Comparison of ENCODE assay signal across 15 cellular contexts in the genomic region with DNA sequence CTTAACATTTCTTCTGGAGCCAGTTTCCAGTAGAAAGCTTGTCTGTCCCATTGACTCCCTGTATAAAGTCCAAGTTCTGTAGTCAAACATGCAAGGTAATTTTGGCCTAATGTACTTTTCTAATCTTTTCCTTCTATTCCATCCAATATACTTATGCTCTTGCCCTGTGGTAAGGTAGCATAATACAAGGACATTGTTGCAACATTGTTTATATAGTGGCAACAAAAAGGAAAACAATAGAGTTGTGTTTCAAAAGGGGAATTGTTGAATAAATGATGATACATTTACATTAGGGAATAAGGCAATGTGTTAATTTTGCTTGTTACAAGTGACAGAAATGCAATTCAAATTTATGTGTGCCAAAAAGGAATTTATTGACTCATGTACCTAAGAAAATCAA. TPM values are rescaled to one million over a fixed set of nuclear protein-coding genes. Genes with fewer than 3 reads are reported as not detected.
A peak's percentile ranks its signal among the peaks of the same experiment; 100 is the strongest.
DNase-seq lines count a peak whose midpoint lies in the region; ATAC-seq and TF ChIP-seq lines count a peak whose summit lies in the region.
"Had no signal": no experiment of that assay in that cellular context is flagged by ENCODE, and none has a peak within 500 bp of the region (broad histone marks: within the 10 kb centered on the region; RNA-seq: fewer than 3 reads in every experiment).

No MANE protein-coding gene starts in this region.

- H3K4me1 Mint-ChIP-seq in Calu3 (ENCODE audit: low read depth, unreplicated experiment), result peaks cover 24% of the 10 kb centered on the region
- peaks cover 10% of the 10 kb centered on the region for H3K4me1 Mint-ChIP-seq in endodermal cell
- H3K4me1 Mint-ChIP-seq in nephron, result peaks cover 11% of the 10 kb centered on the region
- H3K4me1 Mint-ChIP-seq: activated CD4-positive, alpha-beta T cell treated with anti-CD3 and anti-CD28 coated beads for 36 hours; activated naive CD8-positive, alpha-beta T cell treated with anti-CD3 and anti-CD28 coated beads for 36 hours had no signal

- H3K9me3 Mint-ChIP-seq in Calu3 (ENCODE audit: low read depth, unreplicated experiment), result no peaks in the 10 kb centered on the region
- H3K9me3 Mint-ChIP-seq in endodermal cell, result no peaks in the 10 kb centered on the region
- H3K9me3 Mint-ChIP-seq in nephron, result no peaks in the 10 kb centered on the region
- H3K9me3 Mint-ChIP-seq: activated naive CD8-positive, alpha-beta T cell treated with anti-CD3 and anti-CD28 coated beads for 36 hours; memory B cell had no signal

- H3K79me2 ChIP-seq in PC-3 (ENCODE audit: low read length), result no peaks in the 10 kb centered on the region

- H3K9ac ChIP-seq in PC-3 (ENCODE audit: low read length) (no peak overlapping the region), endodermal cell (ENCODE audit: extremely low read depth, low read length, poor library complexity, severe bottlenecking) (no peak overlapping the region)

- H3K27me3 Mint-ChIP-seq in Calu3 (ENCODE audit: unreplicated experiment) (no peaks in the 10 kb centered on the region), endodermal cell (ENCODE audit: insufficient read depth) (no peaks in the 10 kb centered on the region), nephron (ENCODE audit: low read depth) (no peaks in the 10 kb centered on the region)
- H3K27me3 Mint-ChIP-seq: activated CD4-positive, alpha-beta T cell treated with anti-CD3 and anti-CD28 coated beads for 36 hours; activated naive CD8-positive, alpha-beta T cell treated with anti-CD3 and anti-CD28 coated beads for 36 hours; memory B cell had no signal

- no peaks in the 10 kb centered on the region for H4K20me1 ChIP-seq in PC-3 (ENCODE audit: low read length)

- H3K4me3 ChIP-seq in PC-3 (ENCODE audit: low read length) (no peak overlapping the region), endodermal cell (ENCODE audit: low read length) (no peak overlapping the region)
- H3K4me3 ChIP-seq: stomach had no signal

- H3K4me1 ChIP-seq in PC-3 (ENCODE audit: insufficient read depth, low read length) (peaks cover 34% of the 10 kb centered on the region), endodermal cell (ENCODE audit: control insufficient read depth, insufficient read depth, low read length) (no peaks in the 10 kb centered on the region)

- peak overlapping the region; percentile 53 for H3K4me2 ChIP-seq in PC-3 (ENCODE audit: low read length)

- TF ChIP-seq CTCF in Calu3 (IDR thresholded peaks at IDR 0.05; ENCODE audit: unreplicated experiment), result no peak
- TF ChIP-seq CTCF in PC-3 (conservative IDR thresholded peaks at IDR 0.05; ENCODE audit: low read depth, low read length), result no peak
- TF ChIP-seq CTCF in endodermal cell (conservative IDR thresholded peaks at IDR 0.05), result no peak
- no peak for TF ChIP-seq CTCF in nephron (IDR thresholded peaks at IDR 0.05; ENCODE audit: unreplicated experiment in 3 of 3)

- no peak for ATAC-seq in PC-3
- ATAC-seq in GM19035 (IDR thresholded peaks at IDR 0.05; ENCODE audit: unreplicated experiment), result no peak
- ATAC-seq: activated CD4-positive, alpha-beta T cell treated with anti-CD3 and anti-CD28 coated beads for 36 hours had no signal

- CTCF ChIA-PET in Calu3 (lab: Charles Lee) (interaction anchor here (0.6 kb wide), 1 partner anchor 508 kb away, joined by 4 read pairs; no protein-coding TSS in a partner anchor), PC-3 (lab: Charles Lee) (no interaction called here)

- H2AFZ ChIP-seq in PC-3 (ENCODE audit: low read length), result no peak overlapping the region

- H3K27me3 ChIP-seq in PC-3 (ENCODE audit: low read length) (no peaks in the 10 kb centered on the region), endodermal cell (ENCODE audit: control insufficient read depth, insufficient read depth, low read length, poor library complexity, severe bottlenecking) (no peaks in the 10 kb centered on the region)
- H3K27me3 ChIP-seq: stomach had no signal

- H3K27ac ChIP-seq in PC-3 (ENCODE audit: low read length) (peak overlapping the region; percentile 58), endodermal cell (ENCODE audit: low read depth, low read length) (peak overlapping the region; percentile 88)

- H3K4me3 Mint-ChIP-seq in Calu3 (ENCODE audit: low read depth, unreplicated experiment), result peak overlapping the region; percentile 33
- no peak overlapping the region for H3K4me3 Mint-ChIP-seq in endodermal cell
- no peak overlapping the region for H3K4me3 Mint-ChIP-seq in nephron
- H3K4me3 Mint-ChIP-seq: activated CD4-positive, alpha-beta T cell treated with anti-CD3 and anti-CD28 coated beads for 36 hours; activated naive CD8-positive, alpha-beta T cell treated with anti-CD3 and anti-CD28 coated beads for 36 hours; memory B cell had no signal

- POLR2A ChIA-PET in PC-3 (lab: Charles Lee; ENCODE audit: unreplicated experiment), result no interaction called here

- H3F3A ChIP-seq in PC-3 (ENCODE audit: low read length, unreplicated experiment), result peaks cover 4% of the 10 kb centered on the region

- H3K9me3 ChIP-seq in PC-3 (ENCODE audit: low read length) (no peaks in the 10 kb centered on the region), endodermal cell (ENCODE audit: control insufficient read depth, low read length) (no peaks in the 10 kb centered on the region)
- H3K9me3 ChIP-seq: stomach had no signal

- 0 out of 2 replicates have a peak, but pooled peaks cover 7% of the 10 kb centered on the region for H3K36me3 ChIP-seq in PC-3 (ENCODE audit: low read depth, low read length)
- H3K36me3 ChIP-seq in endodermal cell (ENCODE audit: control insufficient read depth, insufficient read depth, low read length), result peaks cover 82% of the 10 kb centered on the region

- DNase-seq in Calu3 (no peak), PC-3 (no peak), endodermal cell (no peak), SIG-M5 treated with dmso at 0.1 percent for 504 hours (lab: John Stamatoyannopoulos, UW; ENCODE audit: unreplicated experiment) (no peak), NCI-H1092 (lab: John Stamatoyannopoulos, UW) (no peak)
- no peak for DNase-seq in stimulated activated CD4-positive, alpha-beta T cell treated with anti-CD3 and anti-CD28 coated beads, Interleukin-4, amount 100 ng/mL, for 24 hours
- DNase-seq: activated CD4-positive, alpha-beta T cell treated with anti-CD3 and anti-CD28 coated beads for 36 hours; activated naive CD8-positive, alpha-beta T cell treated with anti-CD3 and anti-CD28 coated beads for 36 hours; MM.1S; NCI-H2107; NCI-H774; stomach had no signal

- intact Hi-C loops in Calu3 (cut with micrococcal nuclease; ENCODE audit: unreplicated experiment), result loop anchor here (5.0 kb wide), 1 partner anchor 103 kb away; no protein-coding TSS in a partner anchor
- intact Hi-C loops in PC-3 (cut with micrococcal nuclease), result no loop called here

- peaks cover 13% of the 10 kb centered on the region for H3K36me3 Mint-ChIP-seq in Calu3 (ENCODE audit: insufficient read depth, unreplicated experiment)
- peaks cover 58% of the 10 kb centered on the region for H3K36me3 Mint-ChIP-seq in endodermal cell (ENCODE audit: low read depth)
- H3K36me3 Mint-ChIP-seq in nephron (ENCODE audit: low read depth), result peaks cover 73% of the 10 kb centered on the region

- BruUV-seq in Calu3 (replicated peaks; lab: Mats Ljungman, UMichigan), result no TSS peak
- no TSS peak for BruUV-seq in PC-3 (replicated peaks; lab: Mats Ljungman, UMichigan)

- H3K9me2 ChIP-seq in PC-3 (replicated peaks; ENCODE audit: low read length), result no peaks in the 10 kb centered on the region

- H3K27ac Mint-ChIP-seq in Calu3 (ENCODE audit: unreplicated experiment), result peak overlapping the region; percentile 20
- peak overlapping the region; percentile 90 for H3K27ac Mint-ChIP-seq in endodermal cell
- peak overlapping the region; percentile 38 to 84 (median 74) for H3K27ac Mint-ChIP-seq in nephron
- H3K27ac Mint-ChIP-seq: activated CD4-positive, alpha-beta T cell treated with anti-CD3 and anti-CD28 coated beads for 36 hours; activated naive CD8-positive, alpha-beta T cell treated with anti-CD3 and anti-CD28 coated beads for 36 hours; memory B cell had no signal

RNA-seq across cellular contexts. Expression of a gene that starts 27.9 kb away (rescaled TPM):
- total RNA-seq in Calu3 (2022) (not detected in 2 replicates), PC-3 (2014; rRNA removed) (not detected in 2 replicates), endodermal cell (not detected)
- not detected for polyA plus RNA-seq in endodermal cell (2013, experiment 1 of 2)
- not detected for polyA plus RNA-seq in endodermal cell (2013, experiment 2 of 2)

RNA-seq across cellular contexts. Expression of a gene that starts 44.7 kb away (rescaled TPM):
- total RNA-seq in Calu3 (2022), result not detected in 2 replicates
- 0.11 TPM in 1 of 2 replicates, not detected in the other for total RNA-seq in PC-3 (2014; rRNA removed)
- not detected for total RNA-seq in endodermal cell
- polyA plus RNA-seq in endodermal cell (2013, experiment 1 of 2), result not detected
- polyA plus RNA-seq in endodermal cell (2013, experiment 2 of 2), result not detected

RNA-seq across cellular contexts. Expression of a gene that starts 52.2 kb away (rescaled TPM):
- total RNA-seq in Calu3 (2022) (not detected in 2 replicates), PC-3 (2014; rRNA removed) (0.92 TPM in 1 of 2 replicates, not detected in the other), endodermal cell (not detected)
- not detected for polyA plus RNA-seq in endodermal cell (2013, experiment 1 of 2)
- polyA plus RNA-seq in endodermal cell (2013, experiment 2 of 2), result not detected

Comparison
In these comparisons a context has a peak if more than half of its experiments do, and no peak if none do; other contexts are left out.
1. H3K27ac Mint-ChIP-seq: peak in every context shown above with its lines; median percentile 90 in endodermal cell; 74 in nephron; 20 in Calu3.